ENCODE assay signal across 1 cellular context in the genomic region with DNA sequence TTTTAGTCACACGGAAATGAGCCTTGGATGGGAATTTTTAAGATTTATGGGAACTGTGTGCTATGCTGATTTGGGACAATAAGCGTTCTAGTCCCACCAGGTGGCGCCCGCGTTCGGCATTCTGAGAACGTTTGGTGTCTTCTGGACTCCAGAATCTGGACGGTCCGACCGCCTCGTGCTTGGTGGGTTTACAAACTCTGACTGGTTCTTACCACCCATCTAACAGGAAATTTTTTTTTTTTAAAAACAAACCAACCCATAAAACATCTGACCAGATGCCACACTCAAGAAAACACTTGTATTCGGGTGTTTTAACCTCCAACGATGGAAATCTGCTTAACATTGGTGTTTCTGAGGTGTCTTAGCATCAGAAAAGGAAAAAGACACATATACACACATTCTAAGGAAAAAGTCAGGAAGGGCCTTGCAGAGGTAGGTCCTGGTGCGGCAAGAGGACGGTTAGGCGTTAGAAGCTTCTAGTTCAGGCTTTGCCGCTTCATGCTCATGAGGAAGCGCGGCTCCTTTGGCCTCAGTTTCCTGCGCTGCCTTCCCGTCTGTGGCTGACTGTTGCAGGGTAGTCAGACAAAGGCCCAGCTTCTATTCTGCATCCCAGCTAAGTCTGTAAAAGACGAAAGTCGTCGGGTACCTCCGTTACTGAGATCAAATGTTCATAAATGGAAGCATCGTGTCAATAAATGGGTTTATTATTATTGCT.
TF ChIP-seq lines count a peak whose summit lies in the region.

No MANE protein-coding gene starts in this region.

TF ChIP-seq in HepG2, 621 proteins besides CTCF, POLR2A, EP300 and RAD21 (continues in another document):
- TF ChIP-seq TEAD3 (CRISPR knock-in tag; optimal IDR thresholded peaks at IDR 0.05; ENCODE audit: borderline replicate concordance) (peak; percentile 55), ZNF34 (CRISPR knock-in tag; IDR thresholded peaks at IDR 0.05; ENCODE audit: borderline replicate concordance) (0 out of 2 replicates have a peak, but pooled peaks have one; percentile 21), ASH2L (IDR thresholded peaks at IDR 0.05; ENCODE audit: insufficient read length, low read depth, low read length) (no peak), ZNF232 (CRISPR knock-in tag; IDR thresholded peaks at IDR 0.05; ENCODE audit: borderline replicate concordance) (peak; percentile 83; the same call in 1 of the 2 replicates), MLX (CRISPR knock-in tag; IDR thresholded peaks at IDR 0.05) (no peak), ZNF777 (CRISPR knock-in tag; IDR thresholded peaks at IDR 0.05) (no peak), FOXA1 (IDR thresholded peaks at IDR 0.05) (no peak), FOXA1 (CRISPR knock-in tag; IDR thresholded peaks at IDR 0.05) (no peak), FOXM1 (CRISPR knock-in tag; IDR thresholded peaks at IDR 0.05) (no peak), SMC3 (IDR thresholded peaks at IDR 0.05; ENCODE audit: low read length) (peak; percentile 86), ZNF20 (CRISPR knock-in tag; IDR thresholded peaks at IDR 0.05) (no peak), ZNF484 (CRISPR knock-in tag; IDR thresholded peaks at IDR 0.05; ENCODE audit: borderline replicate concordance, low read depth) (no peak), YEATS4 (CRISPR knock-in tag; IDR thresholded peaks at IDR 0.05; ENCODE audit: borderline replicate concordance) (no peak), TP53 (CRISPR knock-in tag; conservative IDR thresholded peaks at IDR 0.05) (no peak), ZNF740 (CRISPR knock-in tag; IDR thresholded peaks at IDR 0.05) (no peak), AHR (CRISPR knock-in tag; IDR thresholded peaks at IDR 0.05) (no peak), DMAP1 (CRISPR knock-in tag; IDR thresholded peaks at IDR 0.05) (peak; percentile 41; the same call in 1 of the 2 replicates), CCDC6 (CRISPR knock-in tag; IDR thresholded peaks at IDR 0.05) (no peak), STAG1 (CRISPR knock-in tag; IDR thresholded peaks at IDR 0.05) (peak; percentile 71), ZBTB8A (CRISPR knock-in tag; IDR thresholded peaks at IDR 0.05; ENCODE audit: borderline replicate concordance, low read depth) (peak; percentile 16; the same call in 1 of the 2 replicates), SAP130 (CRISPR knock-in tag; IDR thresholded peaks at IDR 0.05; ENCODE audit: low read depth) (0 out of 2 replicates have a peak, but pooled peaks have one; percentile 32), KDM5B (CRISPR knock-in tag; IDR thresholded peaks at IDR 0.05; ENCODE audit: borderline replicate concordance) (no peak), PHF21A (CRISPR knock-in tag; IDR thresholded peaks at IDR 0.05) (no peak), ZNF430 (CRISPR knock-in tag; IDR thresholded peaks at IDR 0.05) (peak; percentile 36; the same call in 1 of the 2 replicates), GATA4 (IDR thresholded peaks at IDR 0.05; ENCODE audit: borderline replicate concordance, low read depth) (no peak), PHF20 (CRISPR knock-in tag; IDR thresholded peaks at IDR 0.05) (peak; percentile 40; the same call in 1 of the 2 replicates), CBX5 (CRISPR knock-in tag; IDR thresholded peaks at IDR 0.05; ENCODE audit: borderline replicate concordance) (no peak), NCOA2 (CRISPR knock-in tag; IDR thresholded peaks at IDR 0.05) (0 out of 2 replicates have a peak, but pooled peaks have one; percentile 17), ZHX1 (CRISPR knock-in tag; IDR thresholded peaks at IDR 0.05; ENCODE audit: low read depth) (no peak), THYN1 (CRISPR knock-in tag; IDR thresholded peaks at IDR 0.05; ENCODE audit: borderline replicate concordance, low read depth) (no peak), ZNF775 (CRISPR knock-in tag; IDR thresholded peaks at IDR 0.05; ENCODE audit: borderline replicate concordance) (no peak), ZNF317 (CRISPR knock-in tag; IDR thresholded peaks at IDR 0.05) (peak; percentile 35; the same call in 1 of the 2 replicates), ZNF569 (CRISPR knock-in tag; IDR thresholded peaks at IDR 0.05; ENCODE audit: borderline replicate concordance) (no peak), GATAD2A (CRISPR knock-in tag; IDR thresholded peaks at IDR 0.05) (0 out of 2 replicates have a peak, but pooled peaks have one; percentile 19), MXD1 (CRISPR knock-in tag; IDR thresholded peaks at IDR 0.05) (no peak), FOXK1 (CRISPR knock-in tag; IDR thresholded peaks at IDR 0.05; ENCODE audit: borderline replicate concordance, low read depth) (0 out of 2 replicates have a peak, but pooled peaks have one; percentile 16), ZNF451 (CRISPR knock-in tag; IDR thresholded peaks at IDR 0.05) (no peak), XRCC5 (optimal IDR thresholded peaks at IDR 0.05; ENCODE audit: low read length) (peak; percentile 29), RARG (CRISPR knock-in tag; IDR thresholded peaks at IDR 0.05; ENCODE audit: low read depth) (no peak), HNRNPH1 (optimal IDR thresholded peaks at IDR 0.05; ENCODE audit: low read depth, low read length) (no peak), RCOR2 (CRISPR knock-in tag; IDR thresholded peaks at IDR 0.05) (no peak), ZNF3 (CRISPR knock-in tag; IDR thresholded peaks at IDR 0.05) (no peak), ZEB1 (IDR thresholded peaks at IDR 0.05; ENCODE audit: insufficient replicate concordance, low read depth) (no peak), ZNF468 (CRISPR knock-in tag; IDR thresholded peaks at IDR 0.05) (no peak), PAX8 (CRISPR knock-in tag; IDR thresholded peaks at IDR 0.05; ENCODE audit: borderline replicate concordance) (0 out of 2 replicates have a peak, but pooled peaks have one; percentile 19)
- TF ChIP-seq, protein P1, sequence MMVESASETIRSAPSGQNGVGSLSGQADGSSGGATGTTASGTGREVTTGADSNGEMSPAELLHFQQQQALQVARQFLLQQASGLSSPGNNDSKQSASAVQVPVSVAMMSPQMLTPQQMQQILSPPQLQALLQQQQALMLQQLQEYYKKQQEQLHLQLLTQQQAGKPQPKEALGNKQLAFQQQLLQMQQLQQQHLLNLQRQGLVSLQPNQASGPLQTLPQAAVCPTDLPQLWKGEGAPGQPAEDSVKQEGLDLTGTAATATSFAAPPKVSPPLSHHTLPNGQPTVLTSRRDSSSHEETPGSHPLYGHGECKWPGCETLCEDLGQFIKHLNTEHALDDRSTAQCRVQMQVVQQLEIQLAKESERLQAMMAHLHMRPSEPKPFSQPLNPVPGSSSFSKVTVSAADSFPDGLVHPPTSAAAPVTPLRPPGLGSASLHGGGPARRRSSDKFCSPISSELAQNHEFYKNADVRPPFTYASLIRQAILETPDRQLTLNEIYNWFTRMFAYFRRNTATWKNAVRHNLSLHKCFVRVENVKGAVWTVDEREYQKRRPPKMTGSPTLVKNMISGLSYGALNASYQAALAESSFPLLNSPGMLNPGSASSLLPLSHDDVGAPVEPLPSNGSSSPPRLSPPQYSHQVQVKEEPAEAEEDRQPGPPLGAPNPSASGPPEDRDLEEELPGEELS (CRISPR knock-in tag; IDR thresholded peaks at IDR 0.05), result no peak
- TF ChIP-seq, protein P2, sequence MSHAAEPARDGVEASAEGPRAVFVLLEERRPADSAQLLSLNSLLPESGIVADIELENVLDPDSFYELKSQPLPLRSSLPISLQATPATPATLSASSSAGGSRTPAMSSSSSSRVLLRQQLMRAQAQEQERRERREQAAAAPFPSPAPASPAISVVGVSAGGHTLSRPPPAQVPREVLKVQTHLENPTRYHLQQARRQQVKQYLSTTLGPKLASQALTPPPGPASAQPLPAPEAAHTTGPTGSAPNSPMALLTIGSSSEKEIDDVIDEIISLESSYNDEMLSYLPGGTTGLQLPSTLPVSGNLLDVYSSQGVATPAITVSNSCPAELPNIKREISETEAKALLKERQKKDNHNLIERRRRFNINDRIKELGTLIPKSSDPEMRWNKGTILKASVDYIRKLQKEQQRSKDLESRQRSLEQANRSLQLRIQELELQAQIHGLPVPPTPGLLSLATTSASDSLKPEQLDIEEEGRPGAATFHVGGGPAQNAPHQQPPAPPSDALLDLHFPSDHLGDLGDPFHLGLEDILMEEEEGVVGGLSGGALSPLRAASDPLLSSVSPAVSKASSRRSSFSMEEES (CRISPR knock-in tag; IDR thresholded peaks at IDR 0.05), result no peak
- TF ChIP-seq, protein P3, sequence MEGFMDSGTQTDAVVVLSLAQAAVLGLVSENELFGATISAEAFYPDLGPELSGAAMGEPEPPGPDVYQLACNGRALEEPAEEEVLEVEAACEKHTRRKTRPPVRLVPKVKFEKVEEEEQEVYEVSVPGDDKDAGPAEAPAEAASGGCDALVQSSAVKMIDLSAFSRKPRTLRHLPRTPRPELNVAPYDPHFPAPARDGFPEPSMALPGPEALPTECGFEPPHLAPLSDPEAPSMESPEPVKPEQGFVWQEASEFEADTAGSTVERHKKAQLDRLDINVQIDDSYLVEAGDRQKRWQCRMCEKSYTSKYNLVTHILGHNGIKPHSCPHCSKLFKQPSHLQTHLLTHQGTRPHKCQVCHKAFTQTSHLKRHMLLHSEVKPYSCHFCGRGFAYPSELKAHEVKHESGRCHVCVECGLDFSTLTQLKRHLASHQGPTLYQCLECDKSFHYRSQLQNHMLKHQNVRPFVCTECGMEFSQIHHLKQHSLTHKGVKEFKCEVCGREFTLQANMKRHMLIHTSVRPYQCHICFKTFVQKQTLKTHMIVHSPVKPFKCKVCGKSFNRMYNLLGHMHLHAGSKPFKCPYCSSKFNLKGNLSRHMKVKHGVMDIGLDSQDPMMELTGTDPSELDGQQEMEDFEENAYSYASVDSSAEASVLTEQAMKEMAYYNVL (CRISPR knock-in tag; IDR thresholded peaks at IDR 0.05; ENCODE audit: borderline replicate concordance), result 0 out of 2 replicates have a peak, but pooled peaks have one; percentile 17
- TF ChIP-seq, protein P4, sequence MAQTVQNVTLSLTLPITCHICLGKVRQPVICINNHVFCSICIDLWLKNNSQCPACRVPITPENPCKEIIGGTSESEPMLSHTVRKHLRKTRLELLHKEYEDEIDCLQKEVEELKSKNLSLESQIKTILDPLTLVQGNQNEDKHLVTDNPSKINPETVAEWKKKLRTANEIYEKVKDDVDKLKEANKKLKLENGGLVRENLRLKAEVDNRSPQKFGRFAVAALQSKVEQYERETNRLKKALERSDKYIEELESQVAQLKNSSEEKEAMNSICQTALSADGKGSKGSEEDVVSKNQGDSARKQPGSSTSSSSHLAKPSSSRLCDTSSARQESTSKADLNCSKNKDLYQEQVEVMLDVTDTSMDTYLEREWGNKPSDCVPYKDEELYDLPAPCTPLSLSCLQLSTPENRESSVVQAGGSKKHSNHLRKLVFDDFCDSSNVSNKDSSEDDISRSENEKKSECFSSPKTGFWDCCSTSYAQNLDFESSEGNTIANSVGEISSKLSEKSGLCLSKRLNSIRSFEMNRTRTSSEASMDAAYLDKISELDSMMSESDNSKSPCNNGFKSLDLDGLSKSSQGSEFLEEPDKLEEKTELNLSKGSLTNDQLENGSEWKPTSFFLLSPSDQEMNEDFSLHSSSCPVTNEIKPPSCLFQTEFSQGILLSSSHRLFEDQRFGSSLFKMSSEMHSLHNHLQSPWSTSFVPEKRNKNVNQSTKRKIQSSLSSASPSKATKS (CRISPR knock-in tag; IDR thresholded peaks at IDR 0.05), result no peak
